In genomic region chr2:232322560-232323327, GRCh38 we compare ENCODE assay signal across 15 cellular contexts. TPM values are rescaled to one million over a fixed set of nuclear protein-coding genes. Genes with fewer than 3 reads are reported as not detected.
DNase-seq lines count a peak whose midpoint lies in the region; ATAC-seq lines count a peak whose summit lies in the region.
"Had no signal": no experiment of that assay in that cellular context is flagged by ENCODE, and none has a peak within 500 bp of the region (broad histone marks: within the 10 kb centered on the region; RNA-seq: fewer than 3 reads in every experiment).

No MANE protein-coding gene starts in this region.

- no peaks in the 10 kb centered on the region for H3K27me3 Mint-ChIP-seq in activated CD4-positive, alpha-beta T cell treated with anti-CD3 and anti-CD28 coated beads, Interleukin-2, amount 10 ng/mL, durations not matched to agents 24 days and 14 days

- no peak for DNase-seq in activated CD4-positive, alpha-beta T cell treated with anti-CD3 and anti-CD28 coated beads, Interleukin-2, amount 10 ng/mL, durations not matched to agents 24 days and 14 days
- no peak for DNase-seq in activated CD4-positive, alpha-beta T cell treated with anti-CD3 and anti-CD28 coated beads for 4 hours
- peak; percentile 13 for DNase-seq in HPDE6-E6E7 (ENCODE audit: extremely low spot score)
- peak; percentile 38 for DNase-seq in sciatic nerve (ENCODE audit: low spot score)
- DNase-seq in inferior parietal cortex (ENCODE audit: extremely low spot score) = no peak
- no peak for DNase-seq in NCI-H2171 treated with DMSO at 0.1 percent for 48 hours (lab: John Stamatoyannopoulos, UW)
- DNase-seq: DMS153, lower lobe of right lung, NCI-H526, RPMI8226 had no signal

- no peaks in the 10 kb centered on the region for H3K36me3 Mint-ChIP-seq in activated CD4-positive, alpha-beta T cell treated with anti-CD3 and anti-CD28 coated beads, Interleukin-2, amount 10 ng/mL, durations not matched to agents 24 days and 14 days (ENCODE audit: low read depth)

- ATAC-seq in sciatic nerve (no peak), HG02571 (IDR thresholded peaks at IDR 0.05; ENCODE audit: unreplicated experiment) (no peak)
- ATAC-seq: lower lobe of right lung had no signal

- peak overlapping the region; percentile 79 for H3K27ac Mint-ChIP-seq in activated CD4-positive, alpha-beta T cell treated with anti-CD3 and anti-CD28 coated beads, Interleukin-2, amount 10 ng/mL, durations not matched to agents 24 days and 14 days

- H3K4me3 Mint-ChIP-seq in activated CD4-positive, alpha-beta T cell treated with anti-CD3 and anti-CD28 coated beads, Interleukin-2, amount 10 ng/mL, durations not matched to agents 24 days and 14 days = peak overlapping the region; percentile 37

- H3K9me3 Mint-ChIP-seq in activated CD4-positive, alpha-beta T cell treated with anti-CD3 and anti-CD28 coated beads, Interleukin-2, amount 10 ng/mL, durations not matched to agents 24 days and 14 days = no peaks in the 10 kb centered on the region

- H3K4me1 Mint-ChIP-seq in activated CD4-positive, alpha-beta T cell treated with anti-CD3 and anti-CD28 coated beads, Interleukin-2, amount 10 ng/mL, durations not matched to agents 24 days and 14 days = peaks cover 38% of the 10 kb centered on the region

- intact Hi-C loops in activated CD4-positive, alpha-beta T cell treated with anti-CD3 and anti-CD28 coated beads, Interleukin-2, amount 10 ng/mL, durations not matched to agents 24 days and 14 days (cut with micrococcal nuclease) = loop anchor here (2.0 to 10.0 kb wide), 3 partner anchors 86 to 178 kb away; no protein-coding TSS in a partner anchor
- intact Hi-C loops in sciatic nerve (cut with DNase I) = no loop called here

- peak overlapping the region; percentile 41 for H3K27ac ChIP-seq in cingulate gyrus (ENCODE audit: low read depth, low read length)
- H3K27ac ChIP-seq: esophagus muscularis mucosa, hepatocyte, lower lobe of right lung, upper lobe of left lung had no signal

RNA-seq across cellular contexts. Expression of gene ALPP, which starts 55.8 kb away (rescaled TPM):
- not detected in 2 replicates for total RNA-seq in activated CD4-positive, alpha-beta T cell treated with anti-CD3 and anti-CD28 coated beads, Interleukin-2, amount 10 ng/mL, durations not matched to agents 24 days and 14 days
- not detected for total RNA-seq in sciatic nerve

Comparison
In these comparisons a context has a peak if more than half of its experiments do, and no peak if none do; other contexts are left out.
1. DNase-seq: peak in HPDE6-E6E7 (single experiment) and sciatic nerve (single experiment); none in activated CD4-positive, alpha-beta T cell treated with anti-CD3 and anti-CD28 coated beads, Interleukin-2, amount 10 ng/mL, durations not matched to agents 24 days and 14 days (single experiment), activated CD4-positive, alpha-beta T cell treated with anti-CD3 and anti-CD28 coated beads for 4 hours (0 of 2), inferior parietal cortex (single experiment) and NCI-H2171 treated with DMSO at 0.1 percent for 48 hours (single experiment).